21 cellular contexts compared by ENCODE assay signal in the genomic region with DNA sequence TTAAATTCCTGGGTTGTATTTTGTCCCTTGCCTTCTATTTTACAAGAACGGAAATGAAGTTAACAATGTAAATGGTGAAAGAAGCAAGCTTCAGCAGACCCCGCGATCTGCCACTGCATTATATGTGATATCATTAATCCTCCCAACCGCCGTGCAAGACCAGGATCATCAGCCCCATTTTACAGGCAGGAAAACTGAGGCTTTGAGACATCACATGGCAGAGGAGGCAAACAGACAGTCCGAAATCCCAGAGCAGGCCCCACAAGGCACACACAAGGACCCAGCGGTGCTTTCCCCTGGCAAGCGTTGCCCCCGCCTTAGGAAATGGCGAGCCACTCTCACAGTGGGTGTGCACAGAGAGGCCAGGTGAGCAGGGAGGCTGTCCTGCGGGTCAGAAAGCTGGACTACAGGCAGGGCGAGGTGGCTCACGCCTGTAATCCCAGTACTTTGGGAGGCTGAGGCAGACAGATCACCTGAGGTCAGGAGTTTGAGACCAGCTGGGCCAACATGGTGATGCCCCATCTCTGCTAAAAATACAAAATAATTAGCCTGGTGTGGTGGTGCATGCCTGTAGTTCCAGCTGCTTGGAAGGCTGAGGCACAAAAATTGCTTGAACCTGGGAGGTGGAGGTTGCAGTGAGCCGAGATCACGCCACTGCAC. TPM values are rescaled to one million over a fixed set of nuclear protein-coding genes. Genes with fewer than 3 reads are reported as not detected.
DNase-seq lines count a peak whose midpoint lies in the region; ATAC-seq, FAIRE-seq and TF ChIP-seq lines count a peak whose summit lies in the region.
"Had no signal": no experiment of that assay in that cellular context is flagged by ENCODE, and none has a peak within 500 bp of the region (broad histone marks: within the 10 kb centered on the region; RNA-seq: fewer than 3 reads in every experiment).

No MANE protein-coding gene starts in this region.

- no peak overlapping the region for H2AFZ ChIP-seq in K562 (ENCODE audit: low read depth, low read length)
- H2AFZ ChIP-seq: GM23248 had no signal

- H3K36me3 ChIP-seq in right atrium auricular region (no peaks in the 10 kb centered on the region), K562 (ENCODE audit: control insufficient read depth, insufficient read depth, low read length) (no peaks in the 10 kb centered on the region), sigmoid colon (no peaks in the 10 kb centered on the region)
- H3K36me3 ChIP-seq: BLaER1 had no signal

- TF ChIP-seq EP300 in K562 (IDR thresholded peaks at IDR 0.05; ENCODE audit: low read length) = no peak
- TF ChIP-seq EP300 in sigmoid colon (IDR thresholded peaks at IDR 0.05) = no peak

- no peak overlapping the region for H3K27ac Mint-ChIP-seq in type B pancreatic cell
- H3K27ac Mint-ChIP-seq: CD14-positive monocyte; CD4-positive, alpha-beta memory T cell had no signal

- H3K36me3 Mint-ChIP-seq in type B pancreatic cell = no peaks in the 10 kb centered on the region
- H3K36me3 Mint-ChIP-seq: CD14-positive monocyte; CD4-positive, alpha-beta memory T cell had no signal

- H3K4me3 ChIP-seq in right atrium auricular region (no peak overlapping the region), K562 (no peak overlapping the region), sigmoid colon (no peak overlapping the region)
- H3K4me3 ChIP-seq: BLaER1, GM23248 had no signal

- H3K27ac ChIP-seq in right atrium auricular region (no peak overlapping the region), K562 (ENCODE audit: extremely low read depth, low read depth, low read length) (no peak overlapping the region), sigmoid colon (no peak overlapping the region)
- H3K27ac ChIP-seq: BLaER1, GM23248 had no signal

- no peak for ATAC-seq in K562

- no peaks in the 10 kb centered on the region for H3K27me3 ChIP-seq in right atrium auricular region
- H3K27me3 ChIP-seq in K562 (ENCODE audit: control insufficient read depth in 2 of 2, insufficient read depth in 2 of 2, low read length in 2 of 2) = peaks cover 35 to 37% of the 10 kb centered on the region in 2 experiments
- no peaks in the 10 kb centered on the region for H3K27me3 ChIP-seq in sigmoid colon
- H3K27me3 ChIP-seq: BLaER1 had no signal

- H3K27me3 Mint-ChIP-seq in type B pancreatic cell = peaks cover 57% of the 10 kb centered on the region

- H3K4me1 Mint-ChIP-seq in type B pancreatic cell (ENCODE audit: unreplicated experiment) = peaks cover 49% of the 10 kb centered on the region
- H3K4me1 Mint-ChIP-seq: CD14-positive monocyte had no signal

- no peaks in the 10 kb centered on the region for H3K9me3 Mint-ChIP-seq in type B pancreatic cell
- H3K9me3 Mint-ChIP-seq: CD14-positive monocyte; CD4-positive, alpha-beta memory T cell had no signal

- H3K9ac ChIP-seq in K562 (ENCODE audit: insufficient read depth in 1 of 2, low read depth in 2 of 2, low read length in 2 of 2) = peak overlapping the region in 1 of 2 experiments; percentile 56; a peak in 1 of 4 replicates
- H3K9ac ChIP-seq: BLaER1, GM23248 had no signal

- H3K9me3 ChIP-seq in right atrium auricular region (no peaks in the 10 kb centered on the region), K562 (replicated peaks; ENCODE audit: control insufficient read depth, insufficient read depth, low read depth, low read length) (no peaks in the 10 kb centered on the region), sigmoid colon (no peaks in the 10 kb centered on the region)
- H3K9me3 ChIP-seq: BLaER1 had no signal

- 60% methylated on average over 15 of the region's 15 CpGs for WGBS in K562 (ENCODE audit: insufficient coverage, low coverage, missing lambda C conversion rate)
- WGBS in sigmoid colon, 2 donors = 89 to 90% methylated on average over 15 of the region's 15 CpGs

- TF ChIP-seq CTCF in right atrium auricular region (IDR thresholded peaks at IDR 0.05) = no peak
- no peak for TF ChIP-seq CTCF in K562 (IDR thresholded peaks at IDR 0.05 in 2 of 3, conservative IDR thresholded peaks at IDR 0.05 in 1 of 3; ENCODE audit: insufficient read depth in 2 of 3, low read depth in 1 of 3, low read length in 3 of 3)
- TF ChIP-seq CTCF in sigmoid colon (IDR thresholded peaks at IDR 0.05) = no peak
- no peak for TF ChIP-seq CTCF in type B pancreatic cell (conservative IDR thresholded peaks at IDR 0.05)

- H3K4me3 Mint-ChIP-seq in type B pancreatic cell = no peak overlapping the region
- H3K4me3 Mint-ChIP-seq: CD14-positive monocyte; CD4-positive, alpha-beta memory T cell had no signal

- FAIRE-seq in K562 (lab: Jason Lieb, UNC) = no peak
- FAIRE-seq in urothelium cell line (lab: Jason Lieb, UNC) = no peak
- FAIRE-seq: GM12892, GM18507, H54 had no signal

- H3K9me1 ChIP-seq in K562 (ENCODE audit: control insufficient read depth, insufficient read depth, low read length) = no peaks in the 10 kb centered on the region

- H4K20me1 ChIP-seq in K562 (replicated peaks; ENCODE audit: control insufficient read depth, insufficient read depth, low read length) = 0 out of 2 replicates have a peak, but pooled peaks cover 4% of the 10 kb centered on the region
- H4K20me1 ChIP-seq: BLaER1 had no signal

- H3K79me2 ChIP-seq in K562 (ENCODE audit: control insufficient read depth, insufficient read depth, low read length) = no peaks in the 10 kb centered on the region

- peaks cover 0 to 55% of the 10 kb centered on the region in 2 donors for H3K4me1 ChIP-seq in right atrium auricular region
- peaks cover 24 to 29% of the 10 kb centered on the region in 2 experiments; a peak in 4 of 5 replicates for H3K4me1 ChIP-seq in K562 (replicated peaks in 1 of 2; ENCODE audit: control insufficient read depth in 2 of 2, insufficient read depth in 2 of 2, low read length in 2 of 2)
- H3K4me1 ChIP-seq in sigmoid colon = peaks cover 0 to 19% (median 6%) of the 10 kb centered on the region in 4 donors

- in situ Hi-C loops in K562 (cut with MboI) = no loop called here

- CTCF ChIA-PET in K562 (lab: Yijun Ruan, JAX; ENCODE audit: low intra/inter-chr PET ratio) = no interaction called here

- H3K4me2 ChIP-seq in K562 (ENCODE audit: insufficient read depth, low read length) = no peak overlapping the region
- H3K4me2 ChIP-seq: BLaER1 had no signal

- DNase-seq in cardiac septum (ENCODE audit: low spot score) = peak; percentile 27
- no peak for DNase-seq in right atrium auricular region (ENCODE audit: low spot score)
- no peak for DNase-seq in K562 (ENCODE audit: extremely low read depth in 1 of 4, low spot score in 3 of 4)
- DNase-seq in islet precursor cell = peak; percentile 37
- DNase-seq in sigmoid colon = peak; percentile 52
- no peak for DNase-seq in type B pancreatic cell (ENCODE audit: extremely low spot score, unreplicated experiment)
- no peak for DNase-seq in urothelium cell line (ENCODE audit: low spot score)
- DNase-seq: 8988T; CD4-positive, alpha-beta memory T cell; DMS153; DMS79; GDM1; GM23248; HCEC 1CT had no signal

- POLR2A ChIA-PET in K562 (lab: Yijun Ruan, JAX) = interaction anchor here (0.6 to 3.2 kb wide), 5 partner anchors 9 to 1229 kb away, joined by 3 to 18 read pairs (median 5); no protein-coding TSS in a partner anchor

- TF ChIP-seq POLR2A in K562 (conservative IDR thresholded peaks at IDR 0.05) (no peak), sigmoid colon (IDR thresholded peaks at IDR 0.05) (no peak)

- no TSS peak for BruUV-seq in K562 (replicated peaks; lab: Mats Ljungman, UMichigan)

- intact Hi-C loops in cardiac septum (cut with DNase I) (no loop called here), K562 (cut with micrococcal nuclease) (no loop called here), sigmoid colon (cut with DNase I) (no loop called here)

- no peak for TF ChIP-seq RAD21 in K562 (CRISPR knock-in tag; conservative IDR thresholded peaks at IDR 0.05 in 1 of 2, IDR thresholded peaks at IDR 0.05 in 1 of 2)

TF ChIP-seq in K562, 482 proteins besides CTCF, POLR2A, EP300 and RAD21 (continues in another document):
- TF ChIP-seq CBFA2T3 (IDR thresholded peaks at IDR 0.05) = no peak
- TF ChIP-seq, protein P1, sequence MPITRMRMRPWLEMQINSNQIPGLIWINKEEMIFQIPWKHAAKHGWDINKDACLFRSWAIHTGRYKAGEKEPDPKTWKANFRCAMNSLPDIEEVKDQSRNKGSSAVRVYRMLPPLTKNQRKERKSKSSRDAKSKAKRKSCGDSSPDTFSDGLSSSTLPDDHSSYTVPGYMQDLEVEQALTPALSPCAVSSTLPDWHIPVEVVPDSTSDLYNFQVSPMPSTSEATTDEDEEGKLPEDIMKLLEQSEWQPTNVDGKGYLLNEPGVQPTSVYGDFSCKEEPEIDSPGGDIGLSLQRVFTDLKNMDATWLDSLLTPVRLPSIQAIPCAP (CRISPR knock-in tag; IDR thresholded peaks at IDR 0.05; ENCODE audit: borderline replicate concordance) = no peak
- no peak for TF ChIP-seq ZNF232 (CRISPR knock-in tag; IDR thresholded peaks at IDR 0.05)

RNA-seq across cellular contexts. Expression of a gene that starts 16.2 kb away (rescaled TPM):
- total RNA-seq in cardiac septum (15.6 TPM), right atrium auricular region (10 to 100 TPM in 1 of 2 donors, 1 to 10 TPM in 1; 9.6 to 18.8 TPM), K562 (2014; rRNA removed) (not detected in 2 replicates), K562 (2014; rRNA removed; fragmentation: Illumina TruSeq; extraction: Trizol) (not detected in 2 replicates), K562 (2015; rRNA removed; fragmentation: Illumina TruSeq; extraction: Trizol) (not detected in 2 replicates), K562 (2021) (0.13 and 0.18 TPM in 2 replicates), sigmoid colon (10 to 100 TPM in 1 of 4 donors, 1 to 10 TPM in 3; 6.4 to 18.6 (median 7.6) TPM), type B pancreatic cell (ENCODE audit: low replicate concordance) (1.6 and 15.3 TPM in 2 replicates)
- total RNA-seq in K562 (2011; cell fraction: chromatin; rRNA removed; ENCODE audit: low replicate concordance) = not detected in 2 replicates
- total RNA-seq in K562 (2011; cell fraction: nucleolus; rRNA removed) = not detected in 2 replicates
- total RNA-seq in K562 (2011; cell fraction: nucleoplasm; rRNA removed) = not detected in 2 replicates
- polyA plus RNA-seq in K562 (2011; rRNA removed) (not detected in 2 replicates), K562 (2014; fragmentation: Illumina TruSeq; extraction: Trizol) (not detected in 2 replicates), K562 (2014; fragmentation: Nextera tagmentation; extraction: Ambion mirVana) (not detected), K562 (2014; rRNA removed) (not detected in 2 replicates), sigmoid colon (1 to 10 TPM; 2.1 to 5.5 (median 3.6) TPM)
- not detected in 2 replicates for polyA plus RNA-seq in K562 (2011; cell fraction: cytosol; rRNA removed)
- not detected in 2 replicates for polyA plus RNA-seq in K562 (2011; cell fraction: nucleus; rRNA removed)
- polyA plus RNA-seq in K562 (2012) = not detected in 2 replicates
- polyA minus RNA-seq in K562 (2011; rRNA and poly(A)+ RNA removed) = not detected in 2 replicates
- not detected in 2 replicates for polyA minus RNA-seq in K562 (2011; cell fraction: cytosol; rRNA and poly(A)+ RNA removed)
- polyA minus RNA-seq in K562 (2011; cell fraction: nucleus; rRNA and poly(A)+ RNA removed) = not detected in 2 replicates
- total RNA-seq: A673, GM23248 had no signal
- polyA plus RNA-seq: AG04450; CD14-positive monocyte; CD4-positive, alpha-beta memory T cell; GM23248 had no signal

Comparison
In these comparisons a context has a peak if more than half of its experiments do, and no peak if none do; other contexts are left out.
1. DNase-seq: peak in cardiac septum (single experiment), islet precursor cell (single experiment) and sigmoid colon (single experiment); none in right atrium auricular region (single experiment), K562 (0 of 4), type B pancreatic cell (single experiment) and urothelium cell line (single experiment).